In the genomic region with DNA sequence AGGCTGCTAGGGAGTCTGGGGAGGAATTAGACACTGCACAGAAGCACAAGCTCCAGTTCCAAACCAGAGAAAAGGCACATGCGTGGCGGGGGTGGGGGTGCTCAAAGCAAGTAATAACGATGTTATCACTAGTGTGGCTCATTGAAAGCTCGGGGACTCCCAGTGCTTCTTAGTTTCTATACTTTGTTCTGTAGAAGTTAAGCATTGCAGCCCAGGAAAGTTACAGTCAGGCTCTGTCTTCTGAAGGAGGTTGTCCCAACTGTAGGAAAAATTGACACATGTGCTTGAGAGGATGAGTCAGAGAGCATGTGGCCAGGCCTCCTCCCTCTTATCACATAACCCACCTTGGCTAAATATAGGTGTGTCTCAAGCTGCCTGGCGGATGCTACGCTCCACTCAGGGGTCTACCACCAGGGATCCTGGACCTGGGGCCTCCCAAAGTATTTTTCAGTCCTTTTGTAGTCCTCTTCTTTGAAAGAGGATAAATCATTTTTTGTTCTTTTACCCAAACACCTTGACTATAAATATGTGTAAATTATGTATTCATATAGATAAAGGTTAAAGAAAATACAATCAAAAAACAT, we compare ENCODE assay signal across 1 cellular context.
TF ChIP-seq lines count a peak whose summit lies in the region.

No MANE protein-coding gene starts in this region.

TF ChIP-seq in K562, 482 proteins besides CTCF, POLR2A, EP300 and RAD21 (continued from another document and continues in another):
- TF ChIP-seq CREM (IDR thresholded peaks at IDR 0.05; ENCODE audit: low read depth) (peak; percentile 87), KLF1 (tag; IDR thresholded peaks at IDR 0.05) (peak; percentile 99), PCBP1 (IDR thresholded peaks at IDR 0.05; ENCODE audit: low read depth, low read length, poor library complexity, severe bottlenecking) (no peak), SRSF9 (IDR thresholded peaks at IDR 0.05; ENCODE audit: borderline replicate concordance, low read depth, low read length) (no peak), ZNF551 (CRISPR knock-in tag; IDR thresholded peaks at IDR 0.05) (no peak), SIRT6 (IDR thresholded peaks at IDR 0.05; ENCODE audit: low read depth, low read length) (no peak), ZNF324 (CRISPR knock-in tag; IDR thresholded peaks at IDR 0.05) (no peak), ZNF780A (CRISPR knock-in tag; IDR thresholded peaks at IDR 0.05) (no peak), ZNF696 (CRISPR knock-in tag; conservative IDR thresholded peaks at IDR 0.05) (0 out of 2 replicates have a peak, but pooled peaks have one; percentile 9), CBX5 (IDR thresholded peaks at IDR 0.05; ENCODE audit: borderline replicate concordance, low read depth) (no peak), NR2F6 (CRISPR knock-in tag; IDR thresholded peaks at IDR 0.05) (no peak), TARDBP (IDR thresholded peaks at IDR 0.05) (peak; percentile 15; the same call in 1 of the 2 replicates), KAT8 (IDR thresholded peaks at IDR 0.05; ENCODE audit: low read depth) (no peak), DMBX1 (CRISPR knock-in tag; IDR thresholded peaks at IDR 0.05; ENCODE audit: borderline replicate concordance) (peak; percentile 79), MEIS2 (IDR thresholded peaks at IDR 0.05; ENCODE audit: partially characterized antibody) (peak; percentile 84), SMARCB1 (IDR thresholded peaks at IDR 0.05; ENCODE audit: insufficient read length, low read depth) (peak; percentile 44), ZNF436 (CRISPR knock-in tag; IDR thresholded peaks at IDR 0.05) (no peak), FOS (IDR thresholded peaks at IDR 0.05; ENCODE audit: extremely low read depth, insufficient read length) (peak; percentile 89), POLR2G (IDR thresholded peaks at IDR 0.05; ENCODE audit: low read depth, low read length) (0 out of 2 replicates have a peak, but pooled peaks have one; percentile 24), HMG20A (CRISPR knock-in tag; conservative IDR thresholded peaks at IDR 0.05) (no peak), TCF7L2 (IDR thresholded peaks at IDR 0.05; ENCODE audit: low read depth, low read length) (no peak), NR1H2 (CRISPR knock-in tag; IDR thresholded peaks at IDR 0.05) (no peak), BCL6 (CRISPR knock-in tag; IDR thresholded peaks at IDR 0.05) (no peak), ZBTB1 (CRISPR knock-in tag; IDR thresholded peaks at IDR 0.05; ENCODE audit: borderline replicate concordance, low read depth) (no peak), TGIF2 (CRISPR knock-in tag; IDR thresholded peaks at IDR 0.05) (no peak), EGR1 (conservative IDR thresholded peaks at IDR 0.05) (no peak), ETV6 (IDR thresholded peaks at IDR 0.05; ENCODE audit: borderline replicate concordance in 1 of 2, low read depth in 2 of 2, low read length in 1 of 2) (0 out of 4 replicates have a peak, but pooled peaks of 1 of the 2 experiments have one; percentile 23), ETV6 (CRISPR knock-in tag; IDR thresholded peaks at IDR 0.05; ENCODE audit: borderline replicate concordance) (no peak), ZNF274 (IDR thresholded peaks at IDR 0.05; ENCODE audit: borderline replicate concordance, low read depth, low read length) (no peak), SPI1 (IDR thresholded peaks at IDR 0.05; ENCODE audit: borderline replicate concordance, low read depth, low read length) (no peak), MYC (IDR thresholded peaks at IDR 0.05; ENCODE audit: low read depth, low read length) (peak; percentile 99), MYC (CRISPR knock-in tag; IDR thresholded peaks at IDR 0.05; ENCODE audit: borderline replicate concordance, low read depth) (no peak), ZNF354B (CRISPR knock-in tag; IDR thresholded peaks at IDR 0.05) (no peak), SIN3B (IDR thresholded peaks at IDR 0.05; ENCODE audit: low read depth) (no peak), ZNF174 (CRISPR knock-in tag; IDR thresholded peaks at IDR 0.05) (no peak), MCM7 (IDR thresholded peaks at IDR 0.05) (no peak), HNRNPUL1 (IDR thresholded peaks at IDR 0.05; ENCODE audit: low read length) (no peak), NEUROD1 (IDR thresholded peaks at IDR 0.05; ENCODE audit: borderline replicate concordance, low read depth, low read length, partially characterized antibody) (peak; percentile 95), ZNF165 (CRISPR knock-in tag; IDR thresholded peaks at IDR 0.05; ENCODE audit: borderline replicate concordance) (no peak), ADNP (tag; IDR thresholded peaks at IDR 0.05) (no peak), GTF2F1 (IDR thresholded peaks at IDR 0.05; ENCODE audit: low read depth, low read length) (peak; percentile 77; the same call in 1 of the 2 replicates), ZNF589 (CRISPR knock-in tag; IDR thresholded peaks at IDR 0.05; ENCODE audit: low read depth) (peak; percentile 79; the same call in 1 of the 2 replicates), ZNF717 (CRISPR knock-in tag; IDR thresholded peaks at IDR 0.05) (no peak), CBFA2T2 (conservative IDR thresholded peaks at IDR 0.05) (no peak), ZNF184 (CRISPR knock-in tag; IDR thresholded peaks at IDR 0.05) (no peak), PHB2 (IDR thresholded peaks at IDR 0.05; ENCODE audit: low read depth) (peak; percentile 67; the same call in 1 of the 2 replicates), ZNF311 (CRISPR knock-in tag; IDR thresholded peaks at IDR 0.05) (no peak), PHF21A (IDR thresholded peaks at IDR 0.05; ENCODE audit: borderline replicate concordance, low read depth) (no peak), ZNF121 (CRISPR knock-in tag; conservative IDR thresholded peaks at IDR 0.05) (no peak), KLF16 (IDR thresholded peaks at IDR 0.05) (peak; percentile 90), FOXJ2 (tag; IDR thresholded peaks at IDR 0.05) (peak; percentile 60), ZNF253 (CRISPR knock-in tag; conservative IDR thresholded peaks at IDR 0.05) (no peak), RBBP5 (IDR thresholded peaks at IDR 0.05; ENCODE audit: borderline replicate concordance, insufficient read depth, low read length, poor library complexity, severe bottlenecking) (peak; percentile 26), HNRNPLL (IDR thresholded peaks at IDR 0.05; ENCODE audit: low read depth, low read length, poor library complexity, severe bottlenecking) (peak; percentile 23)
- TF ChIP-seq, protein P1, sequence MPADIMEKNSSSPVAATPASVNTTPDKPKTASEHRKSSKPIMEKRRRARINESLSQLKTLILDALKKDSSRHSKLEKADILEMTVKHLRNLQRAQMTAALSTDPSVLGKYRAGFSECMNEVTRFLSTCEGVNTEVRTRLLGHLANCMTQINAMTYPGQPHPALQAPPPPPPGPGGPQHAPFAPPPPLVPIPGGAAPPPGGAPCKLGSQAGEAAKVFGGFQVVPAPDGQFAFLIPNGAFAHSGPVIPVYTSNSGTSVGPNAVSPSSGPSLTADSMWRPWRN (IDR thresholded peaks at IDR 0.05; ENCODE audit: low read depth), result peak; percentile 73
- TF ChIP-seq, protein P2, sequence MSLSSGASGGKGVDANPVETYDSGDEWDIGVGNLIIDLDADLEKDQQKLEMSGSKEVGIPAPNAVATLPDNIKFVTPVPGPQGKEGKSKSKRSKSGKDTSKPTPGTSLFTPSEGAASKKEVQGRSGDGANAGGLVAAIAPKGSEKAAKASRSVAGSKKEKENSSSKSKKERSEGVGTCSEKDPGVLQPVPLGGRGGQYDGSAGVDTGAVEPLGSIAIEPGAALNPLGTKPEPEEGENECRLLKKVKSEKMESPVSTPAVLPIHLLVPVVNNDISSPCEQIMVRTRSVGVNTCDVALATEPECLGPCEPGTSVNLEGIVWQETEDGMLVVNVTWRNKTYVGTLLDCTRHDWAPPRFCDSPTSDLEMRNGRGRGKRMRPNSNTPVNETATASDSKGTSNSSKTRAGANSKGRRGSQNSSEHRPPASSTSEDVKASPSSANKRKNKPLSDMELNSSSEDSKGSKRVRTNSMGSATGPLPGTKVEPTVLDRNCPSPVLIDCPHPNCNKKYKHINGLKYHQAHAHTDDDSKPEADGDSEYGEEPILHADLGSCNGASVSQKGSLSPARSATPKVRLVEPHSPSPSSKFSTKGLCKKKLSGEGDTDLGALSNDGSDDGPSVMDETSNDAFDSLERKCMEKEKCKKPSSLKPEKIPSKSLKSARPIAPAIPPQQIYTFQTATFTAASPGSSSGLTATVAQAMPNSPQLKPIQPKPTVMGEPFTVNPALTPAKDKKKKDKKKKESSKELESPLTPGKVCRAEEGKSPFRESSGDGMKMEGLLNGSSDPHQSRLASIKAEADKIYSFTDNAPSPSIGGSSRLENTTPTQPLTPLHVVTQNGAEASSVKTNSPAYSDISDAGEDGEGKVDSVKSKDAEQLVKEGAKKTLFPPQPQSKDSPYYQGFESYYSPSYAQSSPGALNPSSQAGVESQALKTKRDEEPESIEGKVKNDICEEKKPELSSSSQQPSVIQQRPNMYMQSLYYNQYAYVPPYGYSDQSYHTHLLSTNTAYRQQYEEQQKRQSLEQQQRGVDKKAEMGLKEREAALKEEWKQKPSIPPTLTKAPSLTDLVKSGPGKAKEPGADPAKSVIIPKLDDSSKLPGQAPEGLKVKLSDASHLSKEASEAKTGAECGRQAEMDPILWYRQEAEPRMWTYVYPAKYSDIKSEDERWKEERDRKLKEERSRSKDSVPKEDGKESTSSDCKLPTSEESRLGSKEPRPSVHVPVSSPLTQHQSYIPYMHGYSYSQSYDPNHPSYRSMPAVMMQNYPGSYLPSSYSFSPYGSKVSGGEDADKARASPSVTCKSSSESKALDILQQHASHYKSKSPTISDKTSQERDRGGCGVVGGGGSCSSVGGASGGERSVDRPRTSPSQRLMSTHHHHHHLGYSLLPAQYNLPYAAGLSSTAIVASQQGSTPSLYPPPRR (CRISPR knock-in tag; IDR thresholded peaks at IDR 0.05; ENCODE audit: borderline replicate concordance), result 0 out of 2 replicates have a peak, but pooled peaks have one; percentile 36
- TF ChIP-seq, protein P3, sequence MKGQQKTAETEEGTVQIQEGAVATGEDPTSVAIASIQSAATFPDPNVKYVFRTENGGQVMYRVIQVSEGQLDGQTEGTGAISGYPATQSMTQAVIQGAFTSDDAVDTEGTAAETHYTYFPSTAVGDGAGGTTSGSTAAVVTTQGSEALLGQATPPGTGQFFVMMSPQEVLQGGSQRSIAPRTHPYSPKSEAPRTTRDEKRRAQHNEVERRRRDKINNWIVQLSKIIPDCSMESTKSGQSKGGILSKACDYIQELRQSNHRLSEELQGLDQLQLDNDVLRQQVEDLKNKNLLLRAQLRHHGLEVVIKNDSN (CRISPR knock-in tag; IDR thresholded peaks at IDR 0.05), result peak; percentile 79
- TF ChIP-seq, protein P4, sequence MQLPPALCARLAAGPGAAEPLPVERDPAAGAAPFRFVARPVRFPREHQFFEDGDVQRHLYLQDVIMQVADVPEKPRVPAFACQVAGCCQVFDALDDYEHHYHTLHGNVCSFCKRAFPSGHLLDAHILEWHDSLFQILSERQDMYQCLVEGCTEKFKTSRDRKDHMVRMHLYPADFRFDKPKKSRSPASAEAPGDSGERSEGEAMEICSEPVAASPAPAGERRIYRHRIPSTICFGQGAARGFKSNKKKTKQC (CRISPR knock-in tag; IDR thresholded peaks at IDR 0.05), result no peak
- TF ChIP-seq, protein P5, sequence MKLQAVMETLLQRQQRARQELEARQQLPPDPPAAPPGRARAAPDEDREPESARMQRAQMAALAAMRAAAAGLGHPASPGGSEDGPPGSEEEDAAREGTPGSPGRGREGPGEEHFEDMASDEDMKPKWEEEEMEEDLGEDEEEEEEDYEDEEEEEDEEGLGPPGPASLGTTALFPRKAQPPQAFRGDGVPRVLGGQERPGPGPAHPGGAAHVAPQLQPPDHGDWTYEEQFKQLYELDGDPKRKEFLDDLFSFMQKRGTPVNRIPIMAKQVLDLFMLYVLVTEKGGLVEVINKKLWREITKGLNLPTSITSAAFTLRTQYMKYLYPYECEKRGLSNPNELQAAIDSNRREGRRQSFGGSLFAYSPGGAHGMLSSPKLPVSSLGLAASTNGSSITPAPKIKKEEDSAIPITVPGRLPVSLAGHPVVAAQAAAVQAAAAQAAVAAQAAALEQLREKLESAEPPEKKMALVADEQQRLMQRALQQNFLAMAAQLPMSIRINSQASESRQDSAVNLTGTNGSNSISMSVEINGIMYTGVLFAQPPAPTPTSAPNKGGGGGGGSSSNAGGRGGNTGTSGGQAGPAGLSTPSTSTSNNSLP (IDR thresholded peaks at IDR 0.05; ENCODE audit: borderline replicate concordance, low read depth, low read length), result peak; percentile 26; the same call in 1 of the 2 replicates
- TF ChIP-seq, protein P6, sequence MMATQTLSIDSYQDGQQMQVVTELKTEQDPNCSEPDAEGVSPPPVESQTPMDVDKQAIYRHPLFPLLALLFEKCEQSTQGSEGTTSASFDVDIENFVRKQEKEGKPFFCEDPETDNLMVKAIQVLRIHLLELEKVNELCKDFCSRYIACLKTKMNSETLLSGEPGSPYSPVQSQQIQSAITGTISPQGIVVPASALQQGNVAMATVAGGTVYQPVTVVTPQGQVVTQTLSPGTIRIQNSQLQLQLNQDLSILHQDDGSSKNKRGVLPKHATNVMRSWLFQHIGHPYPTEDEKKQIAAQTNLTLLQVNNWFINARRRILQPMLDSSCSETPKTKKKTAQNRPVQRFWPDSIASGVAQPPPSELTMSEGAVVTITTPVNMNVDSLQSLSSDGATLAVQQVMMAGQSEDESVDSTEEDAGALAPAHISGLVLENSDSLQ (IDR thresholded peaks at IDR 0.05), result peak; percentile 72
- TF ChIP-seq, protein P7, sequence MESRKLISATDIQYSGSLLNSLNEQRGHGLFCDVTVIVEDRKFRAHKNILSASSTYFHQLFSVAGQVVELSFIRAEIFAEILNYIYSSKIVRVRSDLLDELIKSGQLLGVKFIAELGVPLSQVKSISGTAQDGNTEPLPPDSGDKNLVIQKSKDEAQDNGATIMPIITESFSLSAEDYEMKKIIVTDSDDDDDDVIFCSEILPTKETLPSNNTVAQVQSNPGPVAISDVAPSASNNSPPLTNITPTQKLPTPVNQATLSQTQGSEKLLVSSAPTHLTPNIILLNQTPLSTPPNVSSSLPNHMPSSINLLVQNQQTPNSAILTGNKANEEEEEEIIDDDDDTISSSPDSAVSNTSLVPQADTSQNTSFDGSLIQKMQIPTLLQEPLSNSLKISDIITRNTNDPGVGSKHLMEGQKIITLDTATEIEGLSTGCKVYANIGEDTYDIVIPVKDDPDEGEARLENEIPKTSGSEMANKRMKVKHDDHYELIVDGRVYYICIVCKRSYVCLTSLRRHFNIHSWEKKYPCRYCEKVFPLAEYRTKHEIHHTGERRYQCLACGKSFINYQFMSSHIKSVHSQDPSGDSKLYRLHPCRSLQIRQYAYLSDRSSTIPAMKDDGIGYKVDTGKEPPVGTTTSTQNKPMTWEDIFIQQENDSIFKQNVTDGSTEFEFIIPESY (CRISPR knock-in tag; IDR thresholded peaks at IDR 0.05), result no peak; the same call in 1 of the 2 replicates
